7 cellular contexts compared by ENCODE assay signal in genomic region chr10:17607603-17608332, GRCh38. TPM values are rescaled to one million over a fixed set of nuclear protein-coding genes. Genes with fewer than 3 reads are reported as not detected.
A peak's percentile ranks its signal among the peaks of the same experiment; 100 is the strongest.
DNase-seq lines count a peak whose midpoint lies in the region; ATAC-seq and TF ChIP-seq lines count a peak whose summit lies in the region.

No MANE protein-coding gene starts in this region.

- no peaks in the 10 kb centered on the region for H3K4me1 Mint-ChIP-seq in Calu3 (ENCODE audit: low read depth, unreplicated experiment)
- H3K4me1 Mint-ChIP-seq in central memory CD8-positive, alpha-beta T cell = no peaks in the 10 kb centered on the region

- H3K4me3 ChIP-seq in left lung = no peak overlapping the region
- no peak overlapping the region for H3K4me3 ChIP-seq in upper lobe of right lung

- BruUV-seq in Calu3 (replicated peaks; lab: Mats Ljungman, UMichigan) = no TSS peak

- no peak overlapping the region for H3K27ac Mint-ChIP-seq in Calu3 (ENCODE audit: unreplicated experiment)
- no peak overlapping the region for H3K27ac Mint-ChIP-seq in central memory CD8-positive, alpha-beta T cell (ENCODE audit: low read depth)

- intact Hi-C loops in Calu3 (cut with micrococcal nuclease; ENCODE audit: unreplicated experiment) = loop anchor here (1.0 to 5.0 kb wide), 4 partner anchors 135 to 610 kb away; no protein-coding TSS in a partner anchor
- intact Hi-C loops in left lung (cut with DNase I) = no loop called here
- intact Hi-C loops in upper lobe of right lung (cut with DNase I) = no loop called here

- H3K4me1 ChIP-seq in left lung (no peaks in the 10 kb centered on the region), upper lobe of right lung (peaks cover 5% of the 10 kb centered on the region)

- TF ChIP-seq CTCF in Calu3 (IDR thresholded peaks at IDR 0.05; ENCODE audit: unreplicated experiment) = peak; percentile 37
- peak; percentile 59 to 87 for TF ChIP-seq CTCF in left lung (IDR thresholded peaks at IDR 0.05)
- peak; percentile 86 for TF ChIP-seq CTCF in upper lobe of right lung (IDR thresholded peaks at IDR 0.05)

- ATAC-seq in GM18517 (IDR thresholded peaks at IDR 0.05; ENCODE audit: unreplicated experiment) = peak; percentile 77
- ATAC-seq in HG03095 (IDR thresholded peaks at IDR 0.05; ENCODE audit: unreplicated experiment) = peak; percentile 89
- ATAC-seq in central memory CD8-positive, alpha-beta T cell (replicated peaks; ENCODE audit: extremely low read depth, poor library complexity, severe bottlenecking) = peak; percentile 52
- ATAC-seq in left lung = peak; percentile 96
- ATAC-seq in upper lobe of right lung = peak; percentile 93

- H3K9me3 ChIP-seq in left lung (no peaks in the 10 kb centered on the region), upper lobe of right lung (no peaks in the 10 kb centered on the region)

- CTCF ChIA-PET in Calu3 (lab: Charles Lee) = no interaction called here

- H3K27me3 ChIP-seq in left lung (no peaks in the 10 kb centered on the region), upper lobe of right lung (no peaks in the 10 kb centered on the region)

- no peak overlapping the region for H3K27ac ChIP-seq in left lung
- H3K27ac ChIP-seq in upper lobe of right lung = no peak overlapping the region

- H3K36me3 Mint-ChIP-seq in Calu3 (ENCODE audit: insufficient read depth, unreplicated experiment) = no peaks in the 10 kb centered on the region
- H3K36me3 Mint-ChIP-seq in central memory CD8-positive, alpha-beta T cell (ENCODE audit: insufficient read depth) = no peaks in the 10 kb centered on the region

- DNase-seq in Calu3 (peak; percentile 14), NCI-H774 (lab: John Stamatoyannopoulos, UW) (peak; percentile 10), left lung (no peak), upper lobe of right lung (no peak)
- DNase-seq in central memory CD8-positive, alpha-beta T cell (ENCODE audit: low spot score in 2 of 2) = no peak

- H3K4me3 Mint-ChIP-seq in Calu3 (ENCODE audit: low read depth, unreplicated experiment) = no peak overlapping the region
- no peak overlapping the region for H3K4me3 Mint-ChIP-seq in central memory CD8-positive, alpha-beta T cell

- H3K36me3 ChIP-seq in left lung = no peaks in the 10 kb centered on the region
- H3K36me3 ChIP-seq in upper lobe of right lung = peaks cover 6% of the 10 kb centered on the region

- no peaks in the 10 kb centered on the region for H3K9me3 Mint-ChIP-seq in Calu3 (ENCODE audit: low read depth, unreplicated experiment)
- no peaks in the 10 kb centered on the region for H3K9me3 Mint-ChIP-seq in central memory CD8-positive, alpha-beta T cell

- no peaks in the 10 kb centered on the region for H3K27me3 Mint-ChIP-seq in Calu3 (ENCODE audit: unreplicated experiment)
- no peaks in the 10 kb centered on the region for H3K27me3 Mint-ChIP-seq in central memory CD8-positive, alpha-beta T cell

RNA-seq across cellular contexts. Expression of gene HACD1, which starts 9.4 kb away (rescaled TPM):
- total RNA-seq in Calu3 (2022) (13.2 and 17.3 TPM in 2 replicates), left lung (10 to 100 TPM; 45.1 to 47.0 TPM), upper lobe of right lung (34.3 TPM)

RNA-seq across cellular contexts. Expression of gene STAM, which starts 36.2 kb away (rescaled TPM):
- total RNA-seq in Calu3 (2022) (16.6 and 17.0 TPM in 2 replicates), left lung (10 to 100 TPM; 36.4 to 42.3 TPM), upper lobe of right lung (35.4 TPM)

Comparison
In these comparisons a context has a peak if more than half of its experiments do, and no peak if none do; other contexts are left out.
1. DNase-seq: peak in Calu3 (single experiment) and NCI-H774 (single experiment); none in central memory CD8-positive, alpha-beta T cell (0 of 2), left lung (0 of 2) and upper lobe of right lung (single experiment).
2. Peak in every context shown above with its lines, with median percentiles within 50 percentile points of each other: CTCF ChIP-seq and ATAC-seq.